Comparison of ENCODE assay signal across 8 cellular contexts in the genomic region with DNA sequence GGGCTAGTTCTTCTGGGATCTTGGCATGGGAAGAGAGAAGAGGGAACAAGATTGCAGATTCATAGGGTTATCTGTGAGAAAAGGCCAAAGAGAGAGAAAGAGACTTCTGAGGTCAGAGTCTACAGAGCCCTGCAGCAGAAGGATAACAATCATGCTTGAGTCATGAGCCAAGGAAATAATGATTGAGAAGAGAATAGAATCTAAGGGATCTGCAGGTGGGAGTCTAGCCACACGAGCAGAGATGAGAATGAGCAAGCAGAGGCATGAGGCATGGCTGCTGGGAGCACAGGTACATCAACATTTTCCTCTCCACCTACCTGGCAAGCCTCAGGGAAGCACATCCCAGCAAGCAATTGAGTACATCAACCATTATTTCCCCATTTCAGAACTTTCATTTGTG.
"Had no signal": no experiment of that assay in that cellular context is flagged by ENCODE, and none has a peak within 500 bp of the region (broad histone marks: within the 10 kb centered on the region; RNA-seq: fewer than 3 reads in every experiment).

No MANE protein-coding gene starts in this region.

- ATAC-seq: GM12878 had no signal

- H3K4me3 ChIP-seq: GM12878 had no signal

- DNase-seq: GDM1, GF-D8 had no signal

- FAIRE-seq: G401.6, GM12878, GM12891, GM12892, GM18507, GM19239 had no signal
